ENCODE assay signal across 27 cellular contexts in genomic region chrX:21529771-21530170, GRCh38.
DNase-seq lines count a peak whose midpoint lies in the region; ATAC-seq and TF ChIP-seq lines count a peak whose summit lies in the region.
"Had no signal": no experiment of that assay in that cellular context is flagged by ENCODE, and none has a peak within 500 bp of the region (broad histone marks: within the 10 kb centered on the region; RNA-seq: fewer than 3 reads in every experiment).

No MANE protein-coding gene starts in this region.

- no peaks in the 10 kb centered on the region for H4K20me1 ChIP-seq in SK-N-SH (ENCODE audit: insufficient read depth)

- H3K36me3 ChIP-seq in SK-N-SH (replicated peaks in 1 of 2; ENCODE audit: control insufficient read depth in 1 of 2, insufficient read depth in 2 of 2, low read length in 1 of 2) (no peaks in the 10 kb centered on the region), skeletal muscle satellite cell (ENCODE audit: insufficient read depth, low read length) (no peaks in the 10 kb centered on the region)
- H3K36me3 ChIP-seq: SJSA1, stomach, thyroid gland had no signal

- POLR2A ChIA-PET in SK-N-SH (lab: Yijun Ruan, JAX) = no interaction called here

- 35% methylated on average over 2 of the region's 2 CpGs for WGBS in SK-N-SH (ENCODE audit: low lambda C conversion rate)

- DNase-seq in SK-N-SH (no peak), brain pericyte (ENCODE audit: low read depth, low spot score) (peak; percentile 4), foreskin fibroblast (peak; percentile 29 to 38), GM03348 (ENCODE audit: low spot score) (no peak), GF-D8 (lab: John Stamatoyannopoulos, UW) (no peak)
- DNase-seq in activated CD4-positive, CD25-positive, alpha-beta regulatory T cell treated with anti-CD3 and anti-CD28 coated beads, Interleukin-2, amount 50 U/mL, for 72 hours = no peak
- DNase-seq: activated CD4-positive, alpha-beta T cell treated with anti-CD3 and anti-CD28 coated beads for 4 hours; activated gamma-delta T cell treated with Interleukin-2 at 50 U/mL for 16 hours; activated T-cell treated with anti-CD3 and anti-CD28 coated beads, Interleukin-2, amount 50 U/mL, for 1 hour; CD4-positive, alpha-beta memory T cell; effector CD8-positive, alpha-beta T cell; hippocampal formation; immature natural killer cell; mesendoderm; NCI-H1092 treated with DMSO at 0.1 percent for 48 hours; NCI-H187 treated with DMSO at 0.1 percent for 48 hours; NCI-H526 treated with DMSO at 0.1 percent for 48 hours; retina; stimulated activated CD4-positive, alpha-beta T cell treated with anti-CD3 and anti-CD28 coated beads, Interleukin-1b, Interleukin-23, amount 100 ng/mL, for 48 hours; stomach; thyroid gland had no signal

- H3K27me3 ChIP-seq in SK-N-SH (ENCODE audit: insufficient read depth) (no peaks in the 10 kb centered on the region), skeletal muscle satellite cell (ENCODE audit: control insufficient read depth, insufficient read depth, low read length) (no peaks in the 10 kb centered on the region)
- H3K27me3 ChIP-seq: SJSA1, stomach, thyroid gland had no signal

- no peak for TF ChIP-seq RAD21 in SK-N-SH (IDR thresholded peaks at IDR 0.05; ENCODE audit: low read length)

- H3F3A ChIP-seq in SK-N-SH (replicated peaks; ENCODE audit: insufficient read depth) = no peaks in the 10 kb centered on the region

- no peak for TF ChIP-seq CTCF in SK-N-SH (IDR thresholded peaks at IDR 0.05)
- no peak for TF ChIP-seq CTCF in foreskin fibroblast (IDR thresholded peaks at IDR 0.05; ENCODE audit: low read depth, low read length)

- no peak for ATAC-seq in SK-N-SH treated with all-trans-retinoic acid at 6 μM for 48 hours
- ATAC-seq: left lobe of liver had no signal

- H3K9ac ChIP-seq in SK-N-SH (no peak overlapping the region; the same call in 1 of the 2 replicates), skeletal muscle satellite cell (ENCODE audit: low read depth, low read length) (peak overlapping the region; percentile 49)

- peak overlapping the region in 1 of 2 experiments; percentile 36; a peak in 1 of 4 replicates for H3K27ac ChIP-seq in SK-N-SH (ENCODE audit: low read depth in 2 of 2, low read length in 1 of 2)
- H3K27ac ChIP-seq: 22Rv1, SJSA1, stomach, thyroid gland had no signal

- no peak overlapping the region for H3K4me3 ChIP-seq in SK-N-SH (ENCODE audit: low read depth in 2 of 2, low read length in 1 of 2)
- H3K4me3 ChIP-seq in foreskin fibroblast (ENCODE audit: low read depth in 1 of 2, low read length in 2 of 2) = no peak overlapping the region
- no peak overlapping the region for H3K4me3 ChIP-seq in skeletal muscle satellite cell (ENCODE audit: low read length)
- H3K4me3 ChIP-seq: SJSA1, smooth muscle cell, stomach, thyroid gland had no signal

- no peak overlapping the region for H2AFZ ChIP-seq in SK-N-SH (ENCODE audit: low read depth)

- CTCF ChIA-PET in SK-N-SH (lab: Yijun Ruan, JAX) = interaction anchor here (1.3 kb wide), 1 partner anchor 1003 kb away, joined by 3 read pairs; no protein-coding TSS in a partner anchor

- H3K4me1 ChIP-seq in SK-N-SH (ENCODE audit: control insufficient read depth in 1 of 2, insufficient read depth in 2 of 2, low read depth in 1 of 2, low read length in 1 of 2) = peaks cover 0 to 13% of the 10 kb centered on the region in 2 experiments; a peak in 1 of 4 replicates
- H3K4me1 ChIP-seq in skeletal muscle satellite cell (ENCODE audit: control insufficient read depth, insufficient read depth, low read length) = peaks cover 22% of the 10 kb centered on the region
- H3K4me1 ChIP-seq: stomach, thyroid gland had no signal

- no peak for TF ChIP-seq EP300 in SK-N-SH (IDR thresholded peaks at IDR 0.05; ENCODE audit: borderline replicate concordance in 1 of 2, low read depth in 1 of 2, low read length in 1 of 2)

- H3K9me3 ChIP-seq in SK-N-SH (no peaks in the 10 kb centered on the region; the same call in 1 of the 2 replicates), skeletal muscle satellite cell (replicated peaks; ENCODE audit: low read length) (no peaks in the 10 kb centered on the region)
- H3K9me3 ChIP-seq: SJSA1, stomach, thyroid gland had no signal

- 0 out of 2 replicates have a peak overlapping the region, but pooled peaks have one; percentile 16 for H3K4me2 ChIP-seq in SK-N-SH
- peak overlapping the region; percentile 51 for H3K4me2 ChIP-seq in skeletal muscle satellite cell (ENCODE audit: low read length)
- H3K4me2 ChIP-seq: smooth muscle cell had no signal

- no peaks in the 10 kb centered on the region for H3K79me2 ChIP-seq in SK-N-SH (ENCODE audit: insufficient read depth)

- no peaks in the 10 kb centered on the region for H3K9me2 ChIP-seq in SK-N-SH

TF ChIP-seq in SK-N-SH, 30 proteins besides CTCF, POLR2A, EP300 and RAD21 (continues in another document):
- TF ChIP-seq TEAD4 (IDR thresholded peaks at IDR 0.05; ENCODE audit: borderline replicate concordance, insufficient read depth) = no peak
- no peak for TF ChIP-seq TCF12 (IDR thresholded peaks at IDR 0.05)
- TF ChIP-seq RXRA (IDR thresholded peaks at IDR 0.05; ENCODE audit: borderline replicate concordance, low read depth) = no peak
- TF ChIP-seq CHD2 (IDR thresholded peaks at IDR 0.05; ENCODE audit: low read length, partially characterized antibody) = no peak
- no peak for TF ChIP-seq MAX (IDR thresholded peaks at IDR 0.05; ENCODE audit: low read depth)
- no peak for TF ChIP-seq MXI1 (IDR thresholded peaks at IDR 0.05; ENCODE audit: low read depth, low read length)
- no peak for TF ChIP-seq USF1 (IDR thresholded peaks at IDR 0.05; ENCODE audit: borderline replicate concordance, low read depth)
- no peak for TF ChIP-seq ELF1 (IDR thresholded peaks at IDR 0.05)
- TF ChIP-seq ZBTB33 (IDR thresholded peaks at IDR 0.05; ENCODE audit: borderline replicate concordance, low read depth) = no peak

TF ChIP-seq in SK-N-SH treated with all-trans-retinoic acid at 6 μM for 48 hours, 23 proteins besides CTCF, POLR2A, EP300 and RAD21:
- TF ChIP-seq GLIS3 (CRISPR knock-in tag; IDR thresholded peaks at IDR 0.05) (no peak), SNAI2 (CRISPR knock-in tag; IDR thresholded peaks at IDR 0.05) (no peak)

Comparison
In these comparisons a context has a peak if more than half of its experiments do, and no peak if none do; other contexts are left out.
1. DNase-seq: peak in brain pericyte (single experiment) and foreskin fibroblast (2 of 2); none in SK-N-SH (single experiment), GM03348 (single experiment), GF-D8 (single experiment) and activated CD4-positive, CD25-positive, alpha-beta regulatory T cell treated with anti-CD3 and anti-CD28 coated beads, Interleukin-2, amount 50 U/mL, for 72 hours (single experiment).